8 cellular contexts compared by ENCODE assay signal in the genomic region with DNA sequence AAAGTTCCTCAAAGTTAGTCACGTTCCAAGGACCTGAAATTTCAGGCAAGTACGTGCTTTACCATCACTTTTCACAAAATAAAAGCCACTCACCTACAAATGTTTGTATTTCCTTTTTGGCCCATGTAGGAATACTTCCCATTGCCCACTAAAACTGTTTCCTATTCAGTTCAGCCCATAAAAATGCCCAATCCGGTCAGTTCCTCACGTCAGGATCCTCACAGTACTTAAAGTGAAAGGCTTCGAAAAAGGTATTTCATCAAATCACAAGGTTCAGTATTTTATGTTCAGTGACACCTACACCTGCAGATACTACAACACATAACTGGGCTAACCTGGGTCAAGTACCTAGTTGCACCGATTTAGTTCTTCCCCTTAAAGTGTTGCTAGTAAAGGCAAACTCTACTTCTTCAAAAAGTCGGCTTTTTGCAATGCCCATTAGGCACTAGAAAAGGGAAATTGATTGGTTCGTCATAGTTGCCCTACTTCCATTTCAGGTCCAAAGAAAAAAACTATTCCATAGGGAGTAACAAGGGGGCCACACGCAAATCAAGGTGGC. TPM values are rescaled to one million over a fixed set of nuclear protein-coding genes. Genes with fewer than 3 reads are reported as not detected.
DNase-seq lines count a peak whose midpoint lies in the region; ATAC-seq lines count a peak whose summit lies in the region.

No MANE protein-coding gene starts in this region.

- peak overlapping the region; percentile 87 for H3K27ac Mint-ChIP-seq in activated CD4-positive, alpha-beta memory T cell treated with anti-CD3 and anti-CD28 coated beads, Interleukin-2, amount 10 ng/mL, durations not matched to agents 7 days and 5 days

- POLR2A ChIA-PET in activated CD4-positive, alpha-beta memory T cell treated with anti-CD3 and anti-CD28 coated beads, Interleukin-2, amount 10 ng/mL, durations not matched to agents 7 days and 5 days (lab: Charles Lee) = interaction anchor here (0.6 to 1.1 kb wide), 2 partner anchors 25 to 84 kb away, joined by 3 read pairs; no protein-coding TSS in a partner anchor

- peak; percentile 49 for DNase-seq in DMS53 (lab: John Stamatoyannopoulos, UW)
- no peak for DNase-seq in activated CD4-positive, alpha-beta memory T cell treated with anti-CD3 and anti-CD28 coated beads, Interleukin-2, amount 10 ng/mL, durations not matched to agents 7 days and 5 days
- peak; percentile 39 for DNase-seq in glomerular visceral epithelial cell (ENCODE audit: extremely low spot score)
- DNase-seq in renal cortical epithelial cell (ENCODE audit: low read depth) = peak; percentile 70
- DNase-seq in D341Med (ENCODE audit: low spot score) = no peak
- no peak for DNase-seq in iPS-NIHi7 (ENCODE audit: extremely low spot score)

- no peaks in the 10 kb centered on the region for H3K9me3 Mint-ChIP-seq in activated CD4-positive, alpha-beta memory T cell treated with anti-CD3 and anti-CD28 coated beads, Interleukin-2, amount 10 ng/mL, durations not matched to agents 7 days and 5 days

- ATAC-seq in GM19023 (IDR thresholded peaks at IDR 0.05; ENCODE audit: unreplicated experiment) = no peak

- H3K36me3 ChIP-seq in KOPT-K1 (ENCODE audit: insufficient read depth, low read length) = no peaks in the 10 kb centered on the region

- peaks cover 10% of the 10 kb centered on the region for H3K36me3 Mint-ChIP-seq in activated CD4-positive, alpha-beta memory T cell treated with anti-CD3 and anti-CD28 coated beads, Interleukin-2, amount 10 ng/mL, durations not matched to agents 7 days and 5 days (ENCODE audit: low read depth)

- peak overlapping the region; percentile 78 for H3K27ac ChIP-seq in KOPT-K1 (ENCODE audit: low read depth, low read length, poor library complexity, severe bottlenecking)

- no peaks in the 10 kb centered on the region for H3K9me3 ChIP-seq in KOPT-K1 (ENCODE audit: insufficient read depth, low read length, poor library complexity, severe bottlenecking)

- H3K4me3 Mint-ChIP-seq in activated CD4-positive, alpha-beta memory T cell treated with anti-CD3 and anti-CD28 coated beads, Interleukin-2, amount 10 ng/mL, durations not matched to agents 7 days and 5 days = peak overlapping the region; percentile 92

- CTCF ChIA-PET in activated CD4-positive, alpha-beta memory T cell treated with anti-CD3 and anti-CD28 coated beads, Interleukin-2, amount 10 ng/mL, durations not matched to agents 7 days and 5 days (lab: Charles Lee) = interaction anchor here (0.7 kb wide), 1 partner anchor 640 kb away, joined by 3 read pairs; no protein-coding TSS in a partner anchor

- peaks cover 48% of the 10 kb centered on the region for H3K4me1 Mint-ChIP-seq in activated CD4-positive, alpha-beta memory T cell treated with anti-CD3 and anti-CD28 coated beads, Interleukin-2, amount 10 ng/mL, durations not matched to agents 7 days and 5 days

- peaks cover 8% of the 10 kb centered on the region for H3K27me3 Mint-ChIP-seq in activated CD4-positive, alpha-beta memory T cell treated with anti-CD3 and anti-CD28 coated beads, Interleukin-2, amount 10 ng/mL, durations not matched to agents 7 days and 5 days

RNA-seq across cellular contexts. Expression of gene SNX13, which starts 1.1 kb away (rescaled TPM):
- 10 to 100 TPM; 23.8 to 25.9 TPM for total RNA-seq in activated CD4-positive, alpha-beta memory T cell treated with anti-CD3 and anti-CD28 coated beads, Interleukin-2, amount 10 ng/mL, durations not matched to agents 7 days and 5 days
- total RNA-seq in renal cortical epithelial cell = 29.7 and 56.0 TPM in 2 replicates

Comparison
In these comparisons a context has a peak if more than half of its experiments do, and no peak if none do; other contexts are left out.
1. DNase-seq: peak in DMS53 (single experiment), glomerular visceral epithelial cell (single experiment) and renal cortical epithelial cell (single experiment); none in activated CD4-positive, alpha-beta memory T cell treated with anti-CD3 and anti-CD28 coated beads, Interleukin-2, amount 10 ng/mL, durations not matched to agents 7 days and 5 days (single experiment), D341Med (single experiment) and iPS-NIHi7 (single experiment).